ENCODE assay signal across 1 cellular context in the genomic region with DNA sequence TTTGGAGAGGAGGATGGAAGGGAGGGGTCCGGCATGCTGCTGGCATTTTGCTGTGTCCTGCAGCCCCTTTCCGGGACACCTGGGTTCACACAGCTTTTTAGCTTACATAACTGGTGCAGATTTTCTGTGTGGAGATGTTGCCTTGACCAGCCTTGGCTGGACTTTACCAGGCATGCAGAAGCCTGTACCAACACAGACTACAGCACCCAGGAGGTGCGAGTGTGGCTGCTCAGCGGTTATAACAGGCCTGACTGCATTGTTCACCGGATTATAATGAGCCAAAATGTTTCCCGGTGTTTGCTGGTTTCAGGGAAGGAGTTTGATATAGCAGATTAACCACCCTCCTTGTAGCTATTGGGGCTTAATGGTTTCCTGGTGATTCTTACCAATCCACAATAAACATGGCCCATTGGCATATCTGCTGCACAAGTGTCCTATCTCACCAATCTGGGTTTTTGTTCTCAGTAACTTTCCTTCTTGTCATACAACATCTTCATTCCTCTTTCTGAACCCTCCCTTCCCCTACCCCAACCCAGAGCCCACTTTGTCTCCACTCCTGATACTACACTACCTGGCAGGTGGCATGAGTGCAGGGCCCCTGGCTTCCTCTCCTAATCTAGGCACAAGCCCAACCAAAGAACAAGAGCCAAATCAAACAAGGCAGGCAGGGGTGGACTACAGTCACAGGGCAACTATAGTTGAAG.
TF ChIP-seq lines count a peak whose summit lies in the region.

No MANE protein-coding gene starts in this region.

TF ChIP-seq in SK-N-SH treated with all-trans-retinoic acid at 6 μM for 48 hours, 23 proteins besides CTCF, POLR2A, EP300 and RAD21 (continued from another document):
- TF ChIP-seq, protein P1, sequence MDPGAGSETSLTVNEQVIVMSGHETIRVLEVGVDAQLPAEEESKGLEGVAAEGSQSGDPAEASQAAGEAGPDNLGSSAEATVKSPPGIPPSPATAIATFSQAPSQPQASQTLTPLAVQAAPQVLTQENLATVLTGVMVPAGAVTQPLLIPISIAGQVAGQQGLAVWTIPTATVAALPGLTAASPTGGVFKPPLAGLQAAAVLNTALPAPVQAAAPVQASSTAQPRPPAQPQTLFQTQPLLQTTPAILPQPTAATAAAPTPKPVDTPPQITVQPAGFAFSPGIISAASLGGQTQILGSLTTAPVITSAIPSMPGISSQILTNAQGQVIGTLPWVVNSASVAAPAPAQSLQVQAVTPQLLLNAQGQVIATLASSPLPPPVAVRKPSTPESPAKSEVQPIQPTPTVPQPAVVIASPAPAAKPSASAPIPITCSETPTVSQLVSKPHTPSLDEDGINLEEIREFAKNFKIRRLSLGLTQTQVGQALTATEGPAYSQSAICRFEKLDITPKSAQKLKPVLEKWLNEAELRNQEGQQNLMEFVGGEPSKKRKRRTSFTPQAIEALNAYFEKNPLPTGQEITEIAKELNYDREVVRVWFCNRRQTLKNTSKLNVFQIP (CRISPR knock-in tag; IDR thresholded peaks at IDR 0.05; ENCODE audit: borderline replicate concordance, low read depth), result no peak
- TF ChIP-seq ZFP3 (CRISPR knock-in tag; IDR thresholded peaks at IDR 0.05), result no peak
- TF ChIP-seq, protein P2, sequence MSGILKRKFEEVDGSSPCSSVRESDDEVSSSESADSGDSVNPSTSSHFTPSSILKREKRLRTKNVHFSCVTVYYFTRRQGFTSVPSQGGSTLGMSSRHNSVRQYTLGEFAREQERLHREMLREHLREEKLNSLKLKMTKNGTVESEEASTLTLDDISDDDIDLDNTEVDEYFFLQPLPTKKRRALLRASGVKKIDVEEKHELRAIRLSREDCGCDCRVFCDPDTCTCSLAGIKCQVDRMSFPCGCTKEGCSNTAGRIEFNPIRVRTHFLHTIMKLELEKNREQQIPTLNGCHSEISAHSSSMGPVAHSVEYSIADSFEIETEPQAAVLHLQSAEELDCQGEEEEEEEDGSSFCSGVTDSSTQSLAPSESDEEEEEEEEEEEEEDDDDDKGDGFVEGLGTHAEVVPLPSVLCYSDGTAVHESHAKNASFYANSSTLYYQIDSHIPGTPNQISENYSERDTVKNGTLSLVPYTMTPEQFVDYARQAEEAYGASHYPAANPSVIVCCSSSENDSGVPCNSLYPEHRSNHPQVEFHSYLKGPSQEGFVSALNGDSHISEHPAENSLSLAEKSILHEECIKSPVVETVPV (CRISPR knock-in tag; IDR thresholded peaks at IDR 0.05), result no peak
- no peak for TF ChIP-seq ARNTL (CRISPR knock-in tag; IDR thresholded peaks at IDR 0.05; ENCODE audit: borderline replicate concordance, low read depth)
- TF ChIP-seq, protein P3, sequence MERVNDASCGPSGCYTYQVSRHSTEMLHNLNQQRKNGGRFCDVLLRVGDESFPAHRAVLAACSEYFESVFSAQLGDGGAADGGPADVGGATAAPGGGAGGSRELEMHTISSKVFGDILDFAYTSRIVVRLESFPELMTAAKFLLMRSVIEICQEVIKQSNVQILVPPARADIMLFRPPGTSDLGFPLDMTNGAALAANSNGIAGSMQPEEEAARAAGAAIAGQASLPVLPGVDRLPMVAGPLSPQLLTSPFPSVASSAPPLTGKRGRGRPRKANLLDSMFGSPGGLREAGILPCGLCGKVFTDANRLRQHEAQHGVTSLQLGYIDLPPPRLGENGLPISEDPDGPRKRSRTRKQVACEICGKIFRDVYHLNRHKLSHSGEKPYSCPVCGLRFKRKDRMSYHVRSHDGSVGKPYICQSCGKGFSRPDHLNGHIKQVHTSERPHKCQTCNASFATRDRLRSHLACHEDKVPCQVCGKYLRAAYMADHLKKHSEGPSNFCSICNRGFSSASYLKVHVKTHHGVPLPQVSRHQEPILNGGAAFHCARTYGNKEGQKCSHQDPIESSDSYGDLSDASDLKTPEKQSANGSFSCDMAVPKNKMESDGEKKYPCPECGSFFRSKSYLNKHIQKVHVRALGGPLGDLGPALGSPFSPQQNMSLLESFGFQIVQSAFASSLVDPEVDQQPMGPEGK (CRISPR knock-in tag; IDR thresholded peaks at IDR 0.05; ENCODE audit: borderline replicate concordance), result no peak
- no peak for TF ChIP-seq ISL1 (CRISPR knock-in tag; IDR thresholded peaks at IDR 0.05)
